18 cellular contexts compared by ENCODE assay signal in the genomic region with DNA sequence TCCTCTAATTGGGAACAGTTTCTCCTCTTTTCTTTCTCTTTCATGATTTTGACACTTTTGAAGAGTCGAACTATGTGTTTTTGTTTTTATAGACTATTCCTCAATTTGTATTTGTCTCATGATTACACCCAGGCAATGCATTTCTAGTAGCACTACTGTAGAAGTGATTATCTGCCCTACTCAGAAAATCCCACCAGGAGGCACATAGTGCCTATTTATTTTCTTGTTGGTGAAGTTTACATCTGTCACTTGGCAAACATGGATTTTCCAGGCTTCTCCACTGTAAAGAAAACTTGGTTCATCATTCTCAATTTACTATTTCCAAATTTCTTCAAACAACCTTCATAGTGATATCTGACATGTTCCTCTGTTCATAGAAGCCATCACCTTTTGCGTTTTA.
"Had no signal": no experiment of that assay in that cellular context is flagged by ENCODE, and none has a peak within 500 bp of the region (broad histone marks: within the 10 kb centered on the region; RNA-seq: fewer than 3 reads in every experiment).

No MANE protein-coding gene starts in this region.

- ATAC-seq: activated T-cell treated with anti-CD3 and anti-CD28 coated beads, Interleukin-2, amount 50 U/mL, for 4 hours; left ventricle myocardium superior; stimulated activated naive CD8-positive, alpha-beta T cell treated with anti-CD3 and anti-CD28 coated beads, Interleukin-15, amount 100 ng/mL, for 72 hours; upper lobe of right lung had no signal

- H3K36me3 Mint-ChIP-seq: activated naive CD8-positive, alpha-beta T cell had no signal

- H3K4me1 ChIP-seq: colonic mucosa, esophagus muscularis mucosa, testis, upper lobe of right lung had no signal

- H3K27ac Mint-ChIP-seq: activated CD4-positive, alpha-beta memory T cell treated with anti-CD3 and anti-CD28 coated beads, Interleukin-2, amount 10 ng/mL, durations not matched to agents 7 days and 5 days; activated naive CD8-positive, alpha-beta T cell; nephron progenitor cell; stimulated activated naive CD8-positive, alpha-beta T cell treated with anti-CD3 and anti-CD28 coated beads, Interleukin-15, amount 100 ng/mL, for 72 hours had no signal

- H3K36me3 ChIP-seq: colonic mucosa, esophagus muscularis mucosa, ovary, upper lobe of right lung had no signal

- H3K9me3 Mint-ChIP-seq: activated CD4-positive, alpha-beta memory T cell treated with anti-CD3 and anti-CD28 coated beads, Interleukin-2, amount 10 ng/mL, durations not matched to agents 7 days and 5 days; stimulated activated naive CD8-positive, alpha-beta T cell treated with anti-CD3 and anti-CD28 coated beads, Interleukin-15, amount 100 ng/mL, for 72 hours had no signal

- H3K9me3 ChIP-seq: colonic mucosa, esophagus muscularis mucosa, ovary, testis, upper lobe of right lung had no signal

- H3K4me3 ChIP-seq: colonic mucosa, esophagus muscularis mucosa, ovary, testis, upper lobe of right lung had no signal

- H3K27me3 Mint-ChIP-seq: activated CD4-positive, alpha-beta memory T cell treated with anti-CD3 and anti-CD28 coated beads, Interleukin-2, amount 10 ng/mL, durations not matched to agents 7 days and 5 days; stimulated activated naive CD8-positive, alpha-beta T cell treated with anti-CD3 and anti-CD28 coated beads, Interleukin-15, amount 100 ng/mL, for 72 hours had no signal

- H3K4me3 Mint-ChIP-seq: activated CD4-positive, alpha-beta memory T cell treated with anti-CD3 and anti-CD28 coated beads, Interleukin-2, amount 10 ng/mL, durations not matched to agents 7 days and 5 days; activated naive CD8-positive, alpha-beta T cell; activated T-cell treated with anti-CD3 and anti-CD28 coated beads, Interleukin-2, amount 50 U/mL, for 4 hours; nephron progenitor cell; stimulated activated naive CD8-positive, alpha-beta T cell treated with anti-CD3 and anti-CD28 coated beads, Interleukin-15, amount 100 ng/mL, for 72 hours had no signal

- H3K27me3 ChIP-seq: colonic mucosa, esophagus muscularis mucosa, ovary, testis, upper lobe of right lung had no signal

- DNase-seq: activated CD4-positive, alpha-beta memory T cell treated with anti-CD3 and anti-CD28 coated beads, Interleukin-2, amount 10 ng/mL, durations not matched to agents 7 days and 5 days; activated CD4-positive, alpha-beta T cell treated with anti-CD3 and anti-CD28 coated beads for 4 hours; activated gamma-delta T cell; activated T-cell treated with anti-CD3 and anti-CD28 coated beads, Interleukin-2, amount 50 U/mL, for 4 hours; amniotic stem cell; caudate nucleus; colonic mucosa; kidney; left ventricle myocardium superior; nephron progenitor cell; ovary; stimulated activated CD4-positive, alpha-beta T cell treated with anti-CD3 and anti-CD28 coated beads, Interleukin-1b, Interleukin-23, amount 100 ng/mL, for 48 hours; stimulated activated naive CD8-positive, alpha-beta T cell treated with anti-CD3 and anti-CD28 coated beads, Interleukin-15, amount 100 ng/mL, for 72 hours; T1000; testis; upper lobe of right lung had no signal

- H3K4me1 Mint-ChIP-seq: activated CD4-positive, alpha-beta memory T cell treated with anti-CD3 and anti-CD28 coated beads, Interleukin-2, amount 10 ng/mL, durations not matched to agents 7 days and 5 days; stimulated activated naive CD8-positive, alpha-beta T cell treated with anti-CD3 and anti-CD28 coated beads, Interleukin-15, amount 100 ng/mL, for 72 hours had no signal

- H3K27ac ChIP-seq: colonic mucosa, esophagus muscularis mucosa, ovary, testis, upper lobe of right lung had no signal
